8 cellular contexts compared by ENCODE assay signal in the genomic region with DNA sequence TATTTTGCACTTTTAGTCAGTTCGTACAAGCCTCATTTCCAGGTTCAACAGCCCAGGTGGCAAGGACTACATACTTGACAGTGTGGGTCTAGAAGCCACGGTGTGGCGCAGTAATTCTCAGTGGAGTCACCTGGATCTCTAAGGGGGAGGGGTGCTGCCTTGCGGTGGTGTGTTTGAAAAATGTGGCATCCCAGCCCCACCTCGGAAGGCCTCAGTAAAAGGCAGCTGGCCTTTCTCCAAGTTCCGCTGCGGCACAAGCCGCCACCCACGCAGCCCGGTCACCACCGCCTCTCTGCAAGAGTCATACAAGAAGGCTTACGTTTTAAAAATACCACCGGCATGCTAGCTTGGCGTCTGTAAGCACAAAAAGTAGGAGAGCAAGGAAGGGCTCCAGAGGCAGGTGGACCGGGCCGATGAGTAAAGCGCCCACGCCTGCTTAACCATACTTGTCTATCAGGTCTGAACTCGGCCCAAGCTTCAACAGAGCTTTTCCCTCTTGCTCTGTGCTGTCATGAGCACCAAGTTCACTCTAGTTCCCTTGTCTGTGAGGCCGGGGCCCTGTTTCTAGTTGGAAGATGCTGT. TPM values are rescaled to one million over a fixed set of nuclear protein-coding genes. Genes with fewer than 3 reads are reported as not detected.
DNase-seq lines count a peak whose midpoint lies in the region; ATAC-seq and TF ChIP-seq lines count a peak whose summit lies in the region.

No MANE protein-coding gene starts in this region.

- TF ChIP-seq EP300 in ovary (IDR thresholded peaks at IDR 0.05) = no peak

- WGBS in ovary, 3 donors = 7 to 9% (median 8%) methylated on average over 20 of the region's 20 CpGs

- DNase-seq in NCI-H345 (lab: John Stamatoyannopoulos, UW) = peak; percentile 40
- no peak for DNase-seq in NCI-H345 treated with DMSO at 0.1 percent for 48 hours (lab: John Stamatoyannopoulos, UW; ENCODE audit: unreplicated experiment)
- peak; percentile 55 to 73 for DNase-seq in NCI-H526 (lab: John Stamatoyannopoulos, UW)
- DNase-seq in activated CD8-positive, alpha-beta memory T cell treated with anti-CD3 and anti-CD28 coated beads, Interleukin-2, amount 50 U/mL, for 4 hours = peak; percentile 89
- DNase-seq in ovary = peak; percentile 64 to 79 (median 70)
- DNase-seq in tibial artery = peak; percentile 76 to 83

- H3K27ac ChIP-seq in ovary (peak overlapping the region in 1 of 2 donors; percentile 59), tibial artery (peak overlapping the region; percentile 41 to 50)

- no peak for TF ChIP-seq CTCF in ovary (IDR thresholded peaks at IDR 0.05)
- no peak for TF ChIP-seq CTCF in tibial artery (IDR thresholded peaks at IDR 0.05)

- H3K27me3 ChIP-seq in ovary = no peaks in the 10 kb centered on the region
- H3K27me3 ChIP-seq in tibial artery = no peaks in the 10 kb centered on the region

- no peak overlapping the region for H3K4me3 ChIP-seq in ovary
- peak overlapping the region; percentile 13 to 21 for H3K4me3 ChIP-seq in tibial artery

- ATAC-seq in HG02970 (IDR thresholded peaks at IDR 0.05; ENCODE audit: low FRiP score, unreplicated experiment) = peak; percentile 63
- ATAC-seq in esophagus mucosa = peak; percentile 92

- H3K4me1 ChIP-seq in ovary (ENCODE audit: insufficient read depth) = peaks cover 16% of the 10 kb centered on the region
- peaks cover 0 to 35% (median 26%) of the 10 kb centered on the region in 4 donors for H3K4me1 ChIP-seq in tibial artery

- H3K36me3 ChIP-seq in ovary (no peaks in the 10 kb centered on the region), tibial artery (no peaks in the 10 kb centered on the region)

- no peak for TF ChIP-seq POLR2A in ovary (IDR thresholded peaks at IDR 0.05)

- H3K9me3 ChIP-seq in ovary = no peaks in the 10 kb centered on the region
- H3K9me3 ChIP-seq in tibial artery = no peaks in the 10 kb centered on the region

- intact Hi-C loops in ovary (cut with DNase I) = no loop called here
- intact Hi-C loops in tibial artery (cut with DNase I; ENCODE audit: low total_unique reads) = no loop called here

RNA-seq across cellular contexts. Expression of a gene that starts 49.5 kb away (rescaled TPM):
- total RNA-seq in esophagus mucosa (12.8 TPM), ovary (10 to 100 TPM; 13.1 to 32.9 (median 17.6) TPM)
- 10 to 100 TPM; 13.9 to 32.0 TPM for polyA plus RNA-seq in ovary
